8 cellular contexts compared by ENCODE assay signal in genomic region chr6:158818008-158818579, GRCh38. TPM values are rescaled to one million over a fixed set of nuclear protein-coding genes. Genes with fewer than 3 reads are reported as not detected.
DNase-seq lines count a peak whose midpoint lies in the region; ATAC-seq and TF ChIP-seq lines count a peak whose summit lies in the region.

No MANE protein-coding gene starts in this region.

- intact Hi-C loops in posterior vena cava (cut with DNase I) = loop anchor here in 1 of 2 donors (10.0 kb wide), 1 partner anchor 113 kb away; no protein-coding TSS in a partner anchor

- H3K9me3 Mint-ChIP-seq in activated naive CD8-positive, alpha-beta T cell treated with anti-CD3 and anti-CD28 coated beads for 36 hours = peaks cover 5% of the 10 kb centered on the region

- H3K79me2 ChIP-seq in KMS-11 (ENCODE audit: insufficient read depth, low read depth) = peaks cover 49% of the 10 kb centered on the region
- peaks cover 54% of the 10 kb centered on the region for H3K79me2 ChIP-seq in SU-DHL-6 (ENCODE audit: insufficient read depth, low read length)

- peak; percentile 94 for DNase-seq in D341Med (ENCODE audit: low spot score)
- DNase-seq in activated naive CD8-positive, alpha-beta T cell treated with anti-CD3 and anti-CD28 coated beads for 36 hours = peak; percentile 84
- peak; percentile 75 to 92 for DNase-seq in cardiac muscle cell (ENCODE audit: low read depth in 1 of 2, low spot score in 1 of 2)
- DNase-seq in posterior vena cava (ENCODE audit: low spot score) = peak; percentile 94

- H3K9me3 ChIP-seq in SU-DHL-6 (ENCODE audit: insufficient read depth, low read length) = no peaks in the 10 kb centered on the region
- no peaks in the 10 kb centered on the region for H3K9me3 ChIP-seq in cardiac muscle cell (ENCODE audit: low read depth)

- peak overlapping the region; percentile 99 for H3K4me3 Mint-ChIP-seq in activated naive CD8-positive, alpha-beta T cell treated with anti-CD3 and anti-CD28 coated beads for 36 hours

- H3K27ac ChIP-seq in KMS-11 (peak overlapping the region; percentile 92), SU-DHL-6 (ENCODE audit: low read depth, low read length) (peak overlapping the region; percentile 96), cardiac muscle cell (peak overlapping the region; percentile 93), urinary bladder (ENCODE audit: low read depth) (peak overlapping the region; percentile 97)

- no peaks in the 10 kb centered on the region for H3K9me2 ChIP-seq in SU-DHL-6 (replicated peaks; ENCODE audit: insufficient read depth, low read length)

- TF ChIP-seq CTCF in KMS-11 (conservative IDR thresholded peaks at IDR 0.05; ENCODE audit: low read depth, low read length) = no peak
- no peak for TF ChIP-seq CTCF in SU-DHL-6 (IDR thresholded peaks at IDR 0.05; ENCODE audit: insufficient read depth, low read length, poor library complexity, severe bottlenecking)
- no peak for TF ChIP-seq CTCF in cardiac muscle cell (IDR thresholded peaks at IDR 0.05; ENCODE audit: low read depth, low read length)

- H3K4me1 ChIP-seq in KMS-11 (ENCODE audit: low read depth, poor library complexity, severe bottlenecking) (peaks cover 48% of the 10 kb centered on the region), cardiac muscle cell (ENCODE audit: low read depth) (peaks cover 32% of the 10 kb centered on the region), urinary bladder (ENCODE audit: insufficient read depth) (no peaks in the 10 kb centered on the region)

- H3K9ac ChIP-seq in KMS-11 (peak overlapping the region; percentile 86), SU-DHL-6 (ENCODE audit: low read length) (peak overlapping the region; percentile 87)

- H3K4me2 ChIP-seq in KMS-11 (peak overlapping the region; percentile 93), SU-DHL-6 (ENCODE audit: low read depth, low read length, poor library complexity, severe bottlenecking) (peak overlapping the region; percentile 63)

- H3K27me3 Mint-ChIP-seq in activated naive CD8-positive, alpha-beta T cell treated with anti-CD3 and anti-CD28 coated beads for 36 hours = no peaks in the 10 kb centered on the region

- H3K36me3 ChIP-seq in KMS-11 (ENCODE audit: insufficient read depth) (peaks cover 3% of the 10 kb centered on the region; the same call in 1 of the 2 replicates), SU-DHL-6 (ENCODE audit: low read length) (peaks cover 13% of the 10 kb centered on the region), cardiac muscle cell (peaks cover 5% of the 10 kb centered on the region), urinary bladder (ENCODE audit: insufficient read depth) (no peaks in the 10 kb centered on the region)

- H3K27me3 ChIP-seq in KMS-11 (ENCODE audit: insufficient read depth, low read depth) (no peaks in the 10 kb centered on the region), SU-DHL-6 (ENCODE audit: low read length) (no peaks in the 10 kb centered on the region), cardiac muscle cell (no peaks in the 10 kb centered on the region)

- peaks cover 37% of the 10 kb centered on the region for H3F3A ChIP-seq in SU-DHL-6 (ENCODE audit: insufficient read depth)

- ATAC-seq in GM21423 (IDR thresholded peaks at IDR 0.05; ENCODE audit: unreplicated experiment) = peak; percentile 30

- peaks cover 45% of the 10 kb centered on the region for H3K4me1 Mint-ChIP-seq in activated naive CD8-positive, alpha-beta T cell treated with anti-CD3 and anti-CD28 coated beads for 36 hours

- WGBS in urinary bladder = under 1% methylated on average over 52 of the region's 53 CpGs

- H3K4me3 ChIP-seq in KMS-11 (IDR thresholded peaks at IDR 0.05; ENCODE audit: insufficient read depth, low read depth, low read length) (no peak overlapping the region), SU-DHL-6 (ENCODE audit: insufficient read depth, low read length, poor library complexity, severe bottlenecking) (peak overlapping the region; percentile 76), cardiac muscle cell (peak overlapping the region; percentile 100), urinary bladder (ENCODE audit: low read depth, low read length) (peak overlapping the region; percentile 91)

- peak overlapping the region; percentile 94 for H3K27ac Mint-ChIP-seq in activated naive CD8-positive, alpha-beta T cell treated with anti-CD3 and anti-CD28 coated beads for 36 hours

- H2AFZ ChIP-seq in KMS-11 (ENCODE audit: low read depth) (no peak overlapping the region), SU-DHL-6 (ENCODE audit: low read depth, low read length, severe bottlenecking) (no peak overlapping the region)

- H4K20me1 ChIP-seq in KMS-11 (ENCODE audit: insufficient read depth) (peaks cover 45% of the 10 kb centered on the region), SU-DHL-6 (ENCODE audit: low read depth, low read length) (peaks cover 18% of the 10 kb centered on the region; the same call in 1 of the 2 replicates)

- peaks cover 53% of the 10 kb centered on the region for H3K36me3 Mint-ChIP-seq in activated naive CD8-positive, alpha-beta T cell treated with anti-CD3 and anti-CD28 coated beads for 36 hours

RNA-seq across cellular contexts. Expression of gene EZR, which starts 1.1 kb away (rescaled TPM):
- 100 to 1,000 TPM; 218 to 227 TPM for total RNA-seq in activated naive CD8-positive, alpha-beta T cell treated with anti-CD3 and anti-CD28 coated beads for 36 hours
- 356 and 401 TPM in 2 replicates for total RNA-seq in cardiac muscle cell
- 375 and 448 TPM in 2 replicates for polyA plus RNA-seq in cardiac muscle cell
- total RNA-seq in posterior vena cava = 10 to 100 TPM; 65.1 to 71.7 TPM
- total RNA-seq in urinary bladder = 95.1 TPM
- polyA plus RNA-seq in urinary bladder = 122 TPM
